Comparison of ENCODE assay signal across 7 cellular contexts in the genomic region with DNA sequence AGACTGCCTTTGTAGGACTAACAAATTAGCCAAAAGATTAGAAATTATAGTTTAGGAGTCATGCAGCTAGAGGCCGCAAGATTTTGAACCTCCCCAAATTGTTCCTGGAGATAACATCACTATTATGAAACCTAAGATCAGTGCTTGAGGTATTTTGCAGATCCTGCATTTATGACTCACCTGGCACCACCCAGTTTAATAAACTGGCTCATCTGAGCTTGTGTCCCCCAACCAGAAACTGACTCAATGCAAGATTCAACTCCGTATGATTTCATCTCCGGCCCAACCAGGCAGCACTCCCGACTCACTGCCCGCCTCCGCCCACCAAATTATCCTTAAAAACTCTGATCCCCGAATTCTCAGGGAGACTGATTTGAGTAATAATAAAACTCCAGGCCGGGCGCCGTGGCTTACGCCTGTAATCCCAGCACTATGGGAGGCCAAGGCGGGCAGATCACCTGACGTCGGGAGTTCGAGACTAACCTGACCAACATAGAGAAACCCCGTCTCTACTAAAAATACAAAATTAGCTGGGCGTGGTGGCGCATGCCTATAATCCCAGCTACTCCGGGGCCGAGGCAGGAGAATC.
A peak's percentile ranks its signal among the peaks of the same experiment; 100 is the strongest.
DNase-seq lines count a peak whose midpoint lies in the region; ATAC-seq, FAIRE-seq and TF ChIP-seq lines count a peak whose summit lies in the region.
"Not testable (repeated sequence)": the region's sequence is repeated elsewhere in the genome, so short reads cannot be mapped to it uniquely, and the experiment has no call there.

No MANE protein-coding gene starts in this region.

- DNase-seq in H54 (ENCODE audit: insufficient read length, low spot score) (peak; percentile 66), MG63 (peak; percentile 56), MCF 10A (ENCODE audit: unreplicated experiment) (peak; percentile 87), fibroblast of the aortic adventitia (ENCODE audit: low read depth) (peak; percentile 21)
- DNase-seq in neural progenitor cell (ENCODE audit: low spot score); type B pancreatic cell (ENCODE audit: extremely low spot score, unreplicated experiment): not testable (repeated sequence)

- not testable (repeated sequence) for TF ChIP-seq POLR2A in H54 (IDR thresholded peaks at IDR 0.05; ENCODE audit: low read depth, low read length)

- H3K4me1 Mint-ChIP-seq in MCF 10A (ENCODE audit: insufficient read depth, unreplicated experiment) = peaks cover 22% of the 10 kb centered on the region
- H3K4me1 Mint-ChIP-seq in neural progenitor cell; type B pancreatic cell (ENCODE audit: unreplicated experiment): not testable (repeated sequence)

- peak; percentile 31; the same call in 2 of the 3 replicates for ATAC-seq in SK-N-SH treated with all-trans-retinoic acid at 6 μM for 48 hours

- CTCF ChIA-PET in MCF 10A (lab: Yijun Ruan, JAX) = interaction anchor here (0.7 to 2.8 kb wide), 12 partner anchors 8 to 140 kb away, joined by 3 to 20 read pairs (median 4); no protein-coding TSS in a partner anchor

- H3K79me2 ChIP-seq in neural progenitor cell (ENCODE audit: low read depth) = not testable (repeated sequence)

- H3K9me3 ChIP-seq in MG63; neural progenitor cell (ENCODE audit: low read depth): not testable (repeated sequence)

- not testable (repeated sequence) for H3K36me3 ChIP-seq in MG63, neural progenitor cell

- H3K27ac Mint-ChIP-seq in MCF 10A (ENCODE audit: low read depth, unreplicated experiment) (peak overlapping the region; percentile 75), type B pancreatic cell (peak overlapping the region; percentile 6)
- not testable (repeated sequence) for H3K27ac Mint-ChIP-seq in neural progenitor cell

- not testable (repeated sequence) for TF ChIP-seq CTCF in MCF 10A (IDR thresholded peaks at IDR 0.05; ENCODE audit: unreplicated experiment); fibroblast of the aortic adventitia (IDR thresholded peaks at IDR 0.05; ENCODE audit: insufficient read depth, low read length); neural progenitor cell (IDR thresholded peaks at IDR 0.05); type B pancreatic cell (conservative IDR thresholded peaks at IDR 0.05)

- H3K27me3 ChIP-seq in MG63, neural progenitor cell: not testable (repeated sequence)

- not testable (repeated sequence) for BruUV-seq in MCF 10A (replicated peaks; lab: Mats Ljungman, UMichigan)

- not testable (repeated sequence) for H3K4me2 ChIP-seq in neural progenitor cell

- not testable (repeated sequence) for H3K36me3 Mint-ChIP-seq in MCF 10A (ENCODE audit: insufficient read depth, unreplicated experiment); neural progenitor cell; type B pancreatic cell

- not testable (repeated sequence) for H3K4me1 ChIP-seq in neural progenitor cell

- H3F3A ChIP-seq in neural progenitor cell (ENCODE audit: low read depth) = not testable (repeated sequence)

- not testable (repeated sequence) for H3K9ac ChIP-seq in neural progenitor cell

- intact Hi-C loops in MCF 10A (cut with micrococcal nuclease) = loop anchor here (2.0 kb wide), 1 partner anchor 87 kb away; the partner anchor contains the start of gene DESI2

- H3K27ac ChIP-seq in neural progenitor cell = not testable (repeated sequence)

- peak overlapping the region; percentile 53 for H2AFZ ChIP-seq in neural progenitor cell (replicated peaks)

- H3K4me3 ChIP-seq in MG63; fibroblast of the aortic adventitia (ENCODE audit: low read depth, low read length); neural progenitor cell: not testable (repeated sequence)

- peak overlapping the region; percentile 2 for H3K4me3 Mint-ChIP-seq in MCF 10A (ENCODE audit: unreplicated experiment)
- not testable (repeated sequence) for H3K4me3 Mint-ChIP-seq in neural progenitor cell, type B pancreatic cell

- POLR2A ChIA-PET in MCF 10A (lab: Yijun Ruan, JAX) = interaction anchor here (0.6 to 2.4 kb wide), 24 partner anchors 11 to 549 kb away, joined by 3 to 29 read pairs (median 4); partner anchors contain the start of genes COX20 and DESI2

- not testable (repeated sequence) for H3K27me3 Mint-ChIP-seq in MCF 10A (ENCODE audit: insufficient read depth, unreplicated experiment); neural progenitor cell (ENCODE audit: insufficient read depth, low read depth); type B pancreatic cell

- H3K9me3 Mint-ChIP-seq in MCF 10A (ENCODE audit: unreplicated experiment); type B pancreatic cell: not testable (repeated sequence)
- peaks cover 13% of the 10 kb centered on the region for H3K9me3 Mint-ChIP-seq in neural progenitor cell

- not testable (repeated sequence) for H4K20me1 ChIP-seq in neural progenitor cell (ENCODE audit: low read depth)

- FAIRE-seq in H54 (lab: Jason Lieb, UNC) = not testable (repeated sequence)
